ENCODE assay signal across 12 cellular contexts in genomic region chr14:68512088-68512487, GRCh38.
DNase-seq lines count a peak whose midpoint lies in the region; ATAC-seq and TF ChIP-seq lines count a peak whose summit lies in the region.
"Had no signal": no experiment of that assay in that cellular context is flagged by ENCODE, and none has a peak within 500 bp of the region (broad histone marks: within the 10 kb centered on the region; RNA-seq: fewer than 3 reads in every experiment).

No MANE protein-coding gene starts in this region.

- H3K4me3 Mint-ChIP-seq in neural progenitor cell, result no peak overlapping the region
- H3K4me3 Mint-ChIP-seq: activated CD8-positive, alpha-beta T cell treated with anti-CD3 and anti-CD28 coated beads for 36 hours had no signal

- no peak for ATAC-seq in Right ventricle myocardium superior (ENCODE audit: poor library complexity)
- ATAC-seq: activated CD8-positive, alpha-beta T cell treated with anti-CD3 and anti-CD28 coated beads for 36 hours had no signal

- TF ChIP-seq POLR2A in vagina (IDR thresholded peaks at IDR 0.05), result no peak

- H3K4me1 Mint-ChIP-seq in neural progenitor cell, result peaks cover 50% of the 10 kb centered on the region

- DNase-seq in cardiac muscle cell (ENCODE audit: low read depth in 1 of 2, low spot score in 1 of 2) (peak in 1 of 2 donors; percentile 65), Right ventricle myocardium superior (no peak), fibroblast of mammary gland (ENCODE audit: low read depth) (peak; percentile 88), neural progenitor cell (ENCODE audit: low spot score) (no peak), vagina (ENCODE audit: extremely low spot score in 2 of 2) (peak; percentile 72 to 83), foreskin melanocyte (no peak), NCI-H1694 treated with DMSO at 0.1 percent for 48 hours (lab: John Stamatoyannopoulos, UW) (no peak)
- DNase-seq in stimulated activated CD8-positive, alpha-beta memory T cell treated with anti-CD3 and anti-CD28 coated beads, Interleukin-4, amount 100 ng/mL, for 48 hours, result no peak
- DNase-seq: activated CD8-positive, alpha-beta T cell treated with anti-CD3 and anti-CD28 coated beads for 36 hours; aorta; NCI-H1048; occipital lobe had no signal

- no peaks in the 10 kb centered on the region for H3K79me2 ChIP-seq in neural progenitor cell (ENCODE audit: low read depth)

- no peak overlapping the region for H3K4me2 ChIP-seq in neural progenitor cell

- no peaks in the 10 kb centered on the region for H3K9me3 ChIP-seq in cardiac muscle cell (ENCODE audit: low read depth)
- no peaks in the 10 kb centered on the region for H3K9me3 ChIP-seq in neural progenitor cell (ENCODE audit: low read depth)
- no peaks in the 10 kb centered on the region for H3K9me3 ChIP-seq in vagina

- no peaks in the 10 kb centered on the region for H4K20me1 ChIP-seq in neural progenitor cell (ENCODE audit: low read depth)

- H3K4me1 ChIP-seq in cardiac muscle cell (ENCODE audit: low read depth) (peaks cover 36% of the 10 kb centered on the region), neural progenitor cell (peaks cover 19% of the 10 kb centered on the region), vagina (peaks cover 83% of the 10 kb centered on the region)

- H3K9me3 Mint-ChIP-seq in neural progenitor cell, result no peaks in the 10 kb centered on the region
- H3K9me3 Mint-ChIP-seq: activated CD8-positive, alpha-beta T cell treated with anti-CD3 and anti-CD28 coated beads for 36 hours had no signal

- H3K27ac Mint-ChIP-seq in neural progenitor cell, result peak overlapping the region; percentile 19

- no peaks in the 10 kb centered on the region for H3K36me3 Mint-ChIP-seq in neural progenitor cell

- no peaks in the 10 kb centered on the region for H3K36me3 ChIP-seq in cardiac muscle cell
- H3K36me3 ChIP-seq in neural progenitor cell, result no peaks in the 10 kb centered on the region
- no peaks in the 10 kb centered on the region for H3K36me3 ChIP-seq in vagina

- H3K4me3 ChIP-seq in cardiac muscle cell, result no peak overlapping the region
- no peak overlapping the region for H3K4me3 ChIP-seq in fibroblast of mammary gland (ENCODE audit: control insufficient read depth, low read depth, low read length)
- H3K4me3 ChIP-seq in neural progenitor cell, result no peak overlapping the region
- no peak overlapping the region for H3K4me3 ChIP-seq in vagina

- no peaks in the 10 kb centered on the region for H3F3A ChIP-seq in neural progenitor cell (ENCODE audit: low read depth)

- H3K27ac ChIP-seq in cardiac muscle cell, result peak overlapping the region; percentile 89
- no peak overlapping the region for H3K27ac ChIP-seq in neural progenitor cell
- peak overlapping the region; percentile 84 for H3K27ac ChIP-seq in vagina

- H3K27me3 ChIP-seq in cardiac muscle cell, result no peaks in the 10 kb centered on the region
- no peaks in the 10 kb centered on the region for H3K27me3 ChIP-seq in neural progenitor cell
- H3K27me3 ChIP-seq in vagina, result no peaks in the 10 kb centered on the region

- H3K27me3 Mint-ChIP-seq in neural progenitor cell (ENCODE audit: insufficient read depth, low read depth), result peaks cover 2% of the 10 kb centered on the region
- H3K27me3 Mint-ChIP-seq: activated CD8-positive, alpha-beta T cell treated with anti-CD3 and anti-CD28 coated beads for 36 hours had no signal

- intact Hi-C loops in Right ventricle myocardium superior (cut with DNase I) (no loop called here), vagina (cut with DNase I) (no loop called here)

- no peak overlapping the region for H3K9ac ChIP-seq in neural progenitor cell

- TF ChIP-seq CTCF in cardiac muscle cell (IDR thresholded peaks at IDR 0.05; ENCODE audit: low read depth, low read length) (no peak), fibroblast of mammary gland (conservative IDR thresholded peaks at IDR 0.05; ENCODE audit: control insufficient read depth, insufficient read depth, low read depth, low read length) (no peak), neural progenitor cell (IDR thresholded peaks at IDR 0.05) (no peak), vagina (IDR thresholded peaks at IDR 0.05) (no peak)

- H2AFZ ChIP-seq in neural progenitor cell (replicated peaks), result no peak overlapping the region

Comparison
In these comparisons a context has a peak if more than half of its experiments do, and no peak if none do; other contexts are left out.
1. DNase-seq: peak in fibroblast of mammary gland (single experiment) and vagina (2 of 2); none in Right ventricle myocardium superior (single experiment), neural progenitor cell (single experiment), stimulated activated CD8-positive, alpha-beta memory T cell treated with anti-CD3 and anti-CD28 coated beads, Interleukin-4, amount 100 ng/mL, for 48 hours (single experiment), foreskin melanocyte (single experiment) and NCI-H1694 treated with DMSO at 0.1 percent for 48 hours (single experiment).